ENCODE assay signal across 8 cellular contexts in genomic region chr7:104231054-104232046, GRCh38. TPM values are rescaled to one million over a fixed set of nuclear protein-coding genes. Genes with fewer than 3 reads are reported as not detected.
A peak's percentile ranks its signal among the peaks of the same experiment; 100 is the strongest.
DNase-seq lines count a peak whose midpoint lies in the region; ATAC-seq and TF ChIP-seq lines count a peak whose summit lies in the region.

No MANE protein-coding gene starts in this region.

- ATAC-seq in GM18858 (IDR thresholded peaks at IDR 0.05; ENCODE audit: unreplicated experiment) (peak; percentile 92), HG03039 (IDR thresholded peaks at IDR 0.05; ENCODE audit: unreplicated experiment) (peak; percentile 82), WTC11 (peak; percentile 97), right lobe of liver (peak; percentile 95 to 98 (median 96))
- ATAC-seq in stimulated activated naive CD8-positive, alpha-beta T cell treated with anti-CD3 and anti-CD28 coated beads, Interleukin-15, amount 100 ng/mL, for 72 hours = peak; percentile 81

- H3K27me3 ChIP-seq in BE2C (peaks cover 15% of the 10 kb centered on the region; the same call in 1 of the 2 replicates), right lobe of liver (peaks cover 0 to 5% of the 10 kb centered on the region in 2 donors)

- no peak overlapping the region for H3K27ac Mint-ChIP-seq in WTC11
- no peak overlapping the region for H3K27ac Mint-ChIP-seq in stimulated activated naive CD8-positive, alpha-beta T cell treated with anti-CD3 and anti-CD28 coated beads, Interleukin-15, amount 100 ng/mL, for 72 hours

- CTCF ChIA-PET in WTC11 (lab: Charles Lee) = interaction anchor here (0.6 to 2.7 kb wide), 32 partner anchors 9 to 688 kb away, joined by 3 to 29 read pairs (median 4); partner anchors contain the start of gene ORC5

- H3K4me3 ChIP-seq in BE2C (ENCODE audit: low read depth, low read length) = no peak overlapping the region
- no peak overlapping the region for H3K4me3 ChIP-seq in coronary artery
- no peak overlapping the region for H3K4me3 ChIP-seq in right lobe of liver

- H3K36me3 Mint-ChIP-seq in WTC11 = no peaks in the 10 kb centered on the region

- H3K27me3 Mint-ChIP-seq in WTC11 (ENCODE audit: low read depth) = peaks cover 7% of the 10 kb centered on the region
- H3K27me3 Mint-ChIP-seq in stimulated activated naive CD8-positive, alpha-beta T cell treated with anti-CD3 and anti-CD28 coated beads, Interleukin-15, amount 100 ng/mL, for 72 hours = peaks cover 21% of the 10 kb centered on the region

- H3K9me3 ChIP-seq in BE2C (no peaks in the 10 kb centered on the region), right lobe of liver (no peaks in the 10 kb centered on the region)

- H3K9me3 Mint-ChIP-seq in WTC11 = no peaks in the 10 kb centered on the region
- H3K9me3 Mint-ChIP-seq in stimulated activated naive CD8-positive, alpha-beta T cell treated with anti-CD3 and anti-CD28 coated beads, Interleukin-15, amount 100 ng/mL, for 72 hours = no peaks in the 10 kb centered on the region

- intact Hi-C loops in right lobe of liver (cut with DNase I) = no loop called here

- POLR2A ChIA-PET in WTC11 (lab: Charles Lee) = no interaction called here

- DNase-seq in BE2C = peak; percentile 54
- DNase-seq in NCI-H2081 treated with DMSO at 0.1 percent for 48 hours (lab: John Stamatoyannopoulos, UW) = peak; percentile 32
- peak; percentile 54 for DNase-seq in WTC11 (ENCODE audit: low spot score)
- DNase-seq in coronary artery (ENCODE audit: low spot score) = no peak
- DNase-seq in right lobe of liver = peak in 2 of 3 donors; percentile 24 to 57
- peak; percentile 30 to 38 for DNase-seq in stimulated activated naive CD8-positive, alpha-beta T cell treated with anti-CD3 and anti-CD28 coated beads, Interleukin-15, amount 100 ng/mL, for 72 hours

- H3K4me1 Mint-ChIP-seq in WTC11 = peaks cover 5% of the 10 kb centered on the region; the same call in 1 of the 2 replicates
- no peaks in the 10 kb centered on the region for H3K4me1 Mint-ChIP-seq in stimulated activated naive CD8-positive, alpha-beta T cell treated with anti-CD3 and anti-CD28 coated beads, Interleukin-15, amount 100 ng/mL, for 72 hours

- no peaks in the 10 kb centered on the region for H3K36me3 ChIP-seq in BE2C
- no peaks in the 10 kb centered on the region for H3K36me3 ChIP-seq in right lobe of liver

- TF ChIP-seq CTCF in BE2C (IDR thresholded peaks at IDR 0.05; ENCODE audit: low read depth, low read length) = peak; percentile 90
- TF ChIP-seq CTCF in WTC11 (IDR thresholded peaks at IDR 0.05) = peak; percentile 48
- TF ChIP-seq CTCF in coronary artery (IDR thresholded peaks at IDR 0.05) = peak; percentile 71
- TF ChIP-seq CTCF in right lobe of liver (IDR thresholded peaks at IDR 0.05) = peak; percentile 64 to 87 (median 80)

- H3K27ac ChIP-seq in coronary artery (no peak overlapping the region), right lobe of liver (no peak overlapping the region)

- no peak for TF ChIP-seq POLR2A in right lobe of liver (IDR thresholded peaks at IDR 0.05)

- H3K4me1 ChIP-seq in BE2C (0 out of 2 replicates have a peak, but pooled peaks cover 4% of the 10 kb centered on the region), right lobe of liver (no peaks in the 10 kb centered on the region)

- H3K4me3 Mint-ChIP-seq in WTC11 = peak overlapping the region; percentile 60
- no peak overlapping the region for H3K4me3 Mint-ChIP-seq in stimulated activated naive CD8-positive, alpha-beta T cell treated with anti-CD3 and anti-CD28 coated beads, Interleukin-15, amount 100 ng/mL, for 72 hours

- WGBS in right lobe of liver (ENCODE audit: insufficient coverage, low coverage, low lambda C conversion rate, missing lambda C conversion rate) = 12% methylated on average over 20 of the region's 29 CpGs

TF ChIP-seq in WTC11, 78 proteins besides CTCF, POLR2A, EP300 and RAD21:
- TF ChIP-seq SMAD3 (CRISPR knock-in tag; IDR thresholded peaks at IDR 0.05; ENCODE audit: borderline replicate concordance) = 0 out of 2 replicates have a peak, but pooled peaks have one; percentile 31
- 0 out of 2 replicates have a peak, but pooled peaks have one; percentile 3 for TF ChIP-seq PRDM15 (CRISPR knock-in tag; IDR thresholded peaks at IDR 0.05)
- no peak for TF ChIP-seq IRF2 (CRISPR knock-in tag; IDR thresholded peaks at IDR 0.05; ENCODE audit: borderline replicate concordance, low read depth)
TF ChIP-seq in WTC11: peak in this region for 2.

RNA-seq across cellular contexts. Expression of gene ORC5, which starts 23.5 kb away (rescaled TPM):
- polyA plus RNA-seq in BE2C (2012; ENCODE audit: insufficient read depth, insufficient read length, low read depth) = 23.7 TPM
- total RNA-seq in WTC11 (2021) (21.0 to 23.3 TPM (median 22.2 TPM) in 3 replicates), right lobe of liver (10 to 100 TPM in 5 of 6 experiments, 1 to 10 TPM in 1; 6.7 to 16.6 (median 12.4) TPM)
